In genomic region chr10:120942806-120943413, GRCh38 we compare ENCODE assay signal across 8 cellular contexts.
DNase-seq lines count a peak whose midpoint lies in the region; ATAC-seq, FAIRE-seq and TF ChIP-seq lines count a peak whose summit lies in the region.

No MANE protein-coding gene starts in this region.

- H4K91ac ChIP-seq in H1 (replicated peaks; ENCODE audit: insufficient read length, low read length) = no peak overlapping the region

- no peaks in the 10 kb centered on the region for H3K27me3 ChIP-seq in H1 (replicated peaks in 1 of 4; ENCODE audit: control insufficient read depth in 3 of 4, extremely low read depth in 1 of 4, insufficient read depth in 3 of 4, low read length in 3 of 4)

- H2AK5ac ChIP-seq in H1 (ENCODE audit: low read depth, low read length) = no peak overlapping the region

- no peaks in the 10 kb centered on the region for H3K23me2 ChIP-seq in H1 (ENCODE audit: low read depth, low read length)

- H3K9ac ChIP-seq in H1 (replicated peaks in 1 of 4; ENCODE audit: extremely low read depth in 1 of 4, low read depth in 3 of 4, low read length in 3 of 4) = no peak overlapping the region

- H3K27me3 Mint-ChIP-seq in CD14-positive monocyte (ENCODE audit: low read depth in 3 of 3) = peaks cover 18 to 45% (median 28%) of the 10 kb centered on the region in 3 donors

- H3K36me3 ChIP-seq in H1 (ENCODE audit: control insufficient read depth in 2 of 4, insufficient read depth in 4 of 4, low read length in 3 of 4) (no peaks in the 10 kb centered on the region), mucosa of descending colon (ENCODE audit: low read depth) (no peaks in the 10 kb centered on the region)

- H4K20me1 ChIP-seq in H1 (replicated peaks in 1 of 2; ENCODE audit: control insufficient read depth in 1 of 2, insufficient read depth in 2 of 2, low read length in 2 of 2) = no peaks in the 10 kb centered on the region

- H3K18ac ChIP-seq in H1 (ENCODE audit: extremely low read depth, low read length) = no peak overlapping the region

- H3K4me1 Mint-ChIP-seq in CD14-positive monocyte = peaks cover 6% of the 10 kb centered on the region

- H4K8ac ChIP-seq in H1 (ENCODE audit: extremely low read depth, insufficient read depth, low read length) = 0 out of 2 replicates have a peak overlapping the region, but pooled peaks have one; percentile 60

- H2BK5ac ChIP-seq in H1 (ENCODE audit: low read depth, low read length) = no peak overlapping the region

- H3K36me3 Mint-ChIP-seq in CD14-positive monocyte = no peaks in the 10 kb centered on the region

- POLR2A ChIA-PET in H1 (lab: Charles Lee; ENCODE audit: partially characterized antibody) = no interaction called here

- ATAC-seq in GM19328 (IDR thresholded peaks at IDR 0.05; ENCODE audit: unreplicated experiment) (peak; percentile 80), HG03460 (IDR thresholded peaks at IDR 0.05; ENCODE audit: unreplicated experiment) (peak; percentile 95), mucosa of descending colon (peak; percentile 94)

- no peak overlapping the region for H2BK120ac ChIP-seq in H1 (replicated peaks; ENCODE audit: low read depth, low read length)

- H3K4ac ChIP-seq in H1 (replicated peaks; ENCODE audit: insufficient read length, low read depth, low read length) = no peak overlapping the region

- peak overlapping the region; percentile 99 for H2AFZ ChIP-seq in H1 (ENCODE audit: low read length)

- H3K79me2 ChIP-seq in H1 (ENCODE audit: control insufficient read depth in 1 of 2, insufficient read depth in 2 of 2, low read length in 2 of 2) = no peaks in the 10 kb centered on the region

- H3K23ac ChIP-seq in H1 (ENCODE audit: insufficient read length) = no peak overlapping the region

- H3K27ac ChIP-seq in H1 (ENCODE audit: low read depth, low read length) = no peak overlapping the region

- TF ChIP-seq RAD21 in H1 (IDR thresholded peaks at IDR 0.05 in 1 of 2, conservative IDR thresholded peaks at IDR 0.05 in 1 of 2; ENCODE audit: low read depth in 2 of 2, low read length in 2 of 2) = peak; percentile 95 to 97

- peak; percentile 87 for FAIRE-seq in H1 (lab: Jason Lieb, UNC)

- intact Hi-C loops in CD14-positive monocyte (cut with micrococcal nuclease) = loop anchor here (2.0 to 10.0 kb wide), 4 partner anchors 662 to 954 kb away; no protein-coding TSS in a partner anchor
- intact Hi-C loops in mucosa of descending colon (cut with DNase I, micrococcal nuclease) = loop anchor here (5.0 to 10.0 kb wide), 2 partner anchors 789 to 792 kb away; no protein-coding TSS in a partner anchor

- H3K14ac ChIP-seq in H1 (ENCODE audit: insufficient read length) = no peak overlapping the region

- H3K4me3 ChIP-seq in H1 (ENCODE audit: extremely low read depth in 1 of 4, insufficient read depth in 2 of 4, low read depth in 3 of 4, low read length in 4 of 4) = no peak overlapping the region
- H3K4me3 ChIP-seq in mucosa of descending colon = no peak overlapping the region

- CTCF ChIA-PET in H1 (lab: Charles Lee; ENCODE audit: partially characterized antibody) = interaction anchor here (0.6 to 1.3 kb wide), 25 partner anchors 9 to 1076 kb away, joined by 3 to 6 read pairs (median 3); no protein-coding TSS in a partner anchor

- no peaks in the 10 kb centered on the region for H3K79me1 ChIP-seq in H1 (ENCODE audit: low read depth, low read length)

- no peak for TF ChIP-seq EP300 in H1 (IDR thresholded peaks at IDR 0.05; ENCODE audit: borderline replicate concordance in 1 of 2, low read depth in 2 of 2, low read length in 2 of 2)

- peak overlapping the region in 1 of 7 donors; percentile 31 for H3K27ac Mint-ChIP-seq in CD14-positive monocyte

- DNase-seq in CD14-positive monocyte (ENCODE audit: low spot score) = peak; percentile 62
- peak; percentile 63 to 68 for DNase-seq in NOMO-1 (lab: John Stamatoyannopoulos, UW; ENCODE audit: unreplicated experiment in 2 of 2)
- peak; percentile 35 to 59 (median 59) for DNase-seq in activated CD8-positive, alpha-beta memory T cell treated with anti-CD3 and anti-CD28 coated beads for 48 hours (ENCODE audit: low read depth in 2 of 3, low spot score in 2 of 3)
- peak; percentile 81 to 93 for DNase-seq in H1 (ENCODE audit: low read depth in 1 of 2, low spot score in 2 of 2)
- peak; percentile 74 to 89 (median 86) for DNase-seq in mucosa of descending colon
- DNase-seq in stimulated activated CD8-positive, alpha-beta memory T cell treated with anti-CD3 and anti-CD28 coated beads, Interleukin-4, amount 100 ng/mL, for 4 hours (ENCODE audit: low read depth in 2 of 2, low spot score in 1 of 2) = peak; percentile 20 to 44

- H4K5ac ChIP-seq in H1 (ENCODE audit: insufficient read length, low read depth, low read length) = no peak overlapping the region

- TF ChIP-seq POLR2A in H1 (IDR thresholded peaks at IDR 0.05; ENCODE audit: control extremely low read depth in 1 of 2, low read depth in 2 of 2, low read length in 2 of 2) = no peak

- H2BK15ac ChIP-seq in H1 (ENCODE audit: low read length) = peak overlapping the region; percentile 36; the same call in 1 of the 2 replicates

- H2BK12ac ChIP-seq in H1 (ENCODE audit: low read depth, low read length) = 0 out of 2 replicates have a peak overlapping the region, but pooled peaks have one; percentile 22

- peak overlapping the region in 1 of 2 experiments; percentile 25; a peak in 1 of 4 replicates for H3K4me2 ChIP-seq in H1 (ENCODE audit: insufficient read depth in 1 of 2, low read depth in 2 of 2, low read length in 2 of 2)

- no peaks in the 10 kb centered on the region for H3K9me3 ChIP-seq in H1 (ENCODE audit: insufficient read depth in 2 of 2, low read depth in 1 of 2, low read length in 1 of 2)
- no peaks in the 10 kb centered on the region for H3K9me3 ChIP-seq in mucosa of descending colon

- H3K9me3 Mint-ChIP-seq in CD14-positive monocyte = peaks cover 0 to 5% (median 2%) of the 10 kb centered on the region in 7 donors

- peak overlapping the region; percentile 9 to 31 for H3K4me3 Mint-ChIP-seq in CD14-positive monocyte

- WGBS in H1 (ENCODE audit: extremely low coverage in 1 of 2, insufficient coverage in 1 of 2, insufficient read length in 1 of 2, insufficient replicate concordance in 2 of 2, low coverage in 1 of 2, low lambda C conversion rate in 2 of 2, missing lambda C conversion rate in 1 of 2), 2 experiments = 31% methylated on average over 23 of the region's 23 CpGs; no CpG with 5 or more reads in 1 of the 2 experiments

- H2BK20ac ChIP-seq in H1 (ENCODE audit: low read length) = no peak overlapping the region

- H3K56ac ChIP-seq in H1 (replicated peaks; ENCODE audit: insufficient read length, low read depth, low read length) = no peak overlapping the region

- TF ChIP-seq CTCF in CD14-positive monocyte (IDR thresholded peaks at IDR 0.05) (peak; percentile 87), H1 (IDR thresholded peaks at IDR 0.05; ENCODE audit: control extremely low read depth in 1 of 3, insufficient read depth in 1 of 3, low read depth in 1 of 3, low read length in 3 of 3) (peak; percentile 90 to 96 (median 95)), mucosa of descending colon (IDR thresholded peaks at IDR 0.05) (peak; percentile 71)

- H3K4me1 ChIP-seq in H1 (replicated peaks in 1 of 4; ENCODE audit: control insufficient read depth in 3 of 4, insufficient read depth in 4 of 4, low read length in 3 of 4) = peaks cover 0 to 1% (median 0%) of the 10 kb centered on the region in 4 experiments; a peak in 3 of 7 replicates
- H3K4me1 ChIP-seq in mucosa of descending colon (ENCODE audit: low read depth) = no peaks in the 10 kb centered on the region

TF ChIP-seq in H1, 55 proteins besides CTCF, POLR2A, EP300 and RAD21 (continues in another document):
- TF ChIP-seq GTF2F1 (IDR thresholded peaks at IDR 0.05; ENCODE audit: borderline replicate concordance, low read depth, low read length) = no peak
- no peak for TF ChIP-seq CHD1 (IDR thresholded peaks at IDR 0.05; ENCODE audit: low read depth, low read length)
- TF ChIP-seq KDM1A (IDR thresholded peaks at IDR 0.05; ENCODE audit: borderline replicate concordance, low read length) = peak; percentile 66; the same call in 1 of the 2 replicates

Comparison
In these comparisons a context has a peak if more than half of its experiments do, and no peak if none do; other contexts are left out.
1. DNase-seq: peak in every context shown above with its lines; median percentile 87 in H1; 86 in mucosa of descending colon; 66 in NOMO-1; 62 in CD14-positive monocyte; 59 in activated CD8-positive, alpha-beta memory T cell treated with anti-CD3 and anti-CD28 coated beads for 48 hours; 32 in stimulated activated CD8-positive, alpha-beta memory T cell treated with anti-CD3 and anti-CD28 coated beads, Interleukin-4, amount 100 ng/mL, for 4 hours.